Comparison of ENCODE assay signal across 14 cellular contexts in genomic region chr21:15050588-15051377, GRCh38. TPM values are rescaled to one million over a fixed set of nuclear protein-coding genes. Genes with fewer than 3 reads are reported as not detected.
A peak's percentile ranks its signal among the peaks of the same experiment; 100 is the strongest.
DNase-seq lines count a peak whose midpoint lies in the region; FAIRE-seq and TF ChIP-seq lines count a peak whose summit lies in the region.
"Had no signal": no experiment of that assay in that cellular context is flagged by ENCODE, and none has a peak within 500 bp of the region (broad histone marks: within the 10 kb centered on the region; RNA-seq: fewer than 3 reads in every experiment).

No MANE protein-coding gene starts in this region.

- H3K36me3 Mint-ChIP-seq in neural progenitor cell: peaks cover 78% of the 10 kb centered on the region

- H3K27me3 ChIP-seq in neural progenitor cell (no peaks in the 10 kb centered on the region), mesenchymal stem cell (ENCODE audit: control insufficient read depth in 1 of 2, insufficient read depth in 1 of 2, low read length in 2 of 2) (no peaks in the 10 kb centered on the region)
- H3K27me3 ChIP-seq: left lung, vagina had no signal

- no peak overlapping the region for H2BK120ac ChIP-seq in mesenchymal stem cell (ENCODE audit: low read depth, low read length)

- H3F3A ChIP-seq in neural progenitor cell (ENCODE audit: low read depth): peaks cover 9% of the 10 kb centered on the region

- H2BK5ac ChIP-seq in mesenchymal stem cell (ENCODE audit: low read depth, low read length, poor library complexity, severe bottlenecking): no peak overlapping the region

- H3K4me1 ChIP-seq in neural progenitor cell: peaks cover 30% of the 10 kb centered on the region
- H3K4me1 ChIP-seq in mesenchymal stem cell (ENCODE audit: control insufficient read depth, insufficient read depth, low read depth, low read length): peaks cover 3% of the 10 kb centered on the region

- H3K36me3 ChIP-seq in neural progenitor cell: peaks cover 5% of the 10 kb centered on the region
- H3K36me3 ChIP-seq in mesenchymal stem cell (ENCODE audit: control insufficient read depth in 1 of 2, insufficient read depth in 2 of 2, low read depth in 1 of 2, low read length in 2 of 2): no peaks in the 10 kb centered on the region
- H3K36me3 ChIP-seq: left lung, vagina had no signal

- H3K4me3 ChIP-seq in epithelial cell of proximal tubule (ENCODE audit: low read depth, low read length) (peak overlapping the region; percentile 38), neural progenitor cell (peak overlapping the region; percentile 9), foreskin fibroblast (ENCODE audit: low read depth in 1 of 2, low read length in 2 of 2) (no peak overlapping the region), mesenchymal stem cell (ENCODE audit: insufficient read depth in 1 of 2, low read depth in 1 of 2, low read length in 2 of 2) (no peak overlapping the region)
- H3K4me3 ChIP-seq: left lung had no signal

- no peak for FAIRE-seq in frontal cortex (lab: Jason Lieb, UNC)

- H3K18ac ChIP-seq in mesenchymal stem cell (ENCODE audit: low read depth in 1 of 2, low read length in 2 of 2): no peak overlapping the region

- peaks cover 100% of the 10 kb centered on the region for H3K79me2 ChIP-seq in neural progenitor cell (ENCODE audit: low read depth)

- no peak overlapping the region for H3K27ac ChIP-seq in neural progenitor cell
- H3K27ac ChIP-seq in mesenchymal stem cell (ENCODE audit: low read length, poor library complexity, severe bottlenecking): no peak overlapping the region
- H3K27ac ChIP-seq: left lung, vagina had no signal

- peaks cover 85% of the 10 kb centered on the region for H3K9me3 Mint-ChIP-seq in neural progenitor cell

- 62% methylated on average over 8 of the region's 11 CpGs for WGBS in mesenchymal stem cell

- no peak overlapping the region for H2AK5ac ChIP-seq in mesenchymal stem cell (ENCODE audit: low read length, severe bottlenecking)

- no peak overlapping the region for H3K4me3 Mint-ChIP-seq in neural progenitor cell

- no peaks in the 10 kb centered on the region for H3K4me1 Mint-ChIP-seq in neural progenitor cell

- no peak overlapping the region for H3K27ac Mint-ChIP-seq in neural progenitor cell

- H4K8ac ChIP-seq in mesenchymal stem cell (ENCODE audit: low read length): no peak overlapping the region

- H2BK15ac ChIP-seq in mesenchymal stem cell (ENCODE audit: low read depth, poor library complexity, severe bottlenecking): no peak overlapping the region

- no peaks in the 10 kb centered on the region for H3K27me3 Mint-ChIP-seq in neural progenitor cell (ENCODE audit: insufficient read depth, low read depth)

- no peak overlapping the region for H2AFZ ChIP-seq in neural progenitor cell (replicated peaks)
- no peak overlapping the region for H2AFZ ChIP-seq in mesenchymal stem cell (ENCODE audit: low read depth, low read length)

- H3K4me2 ChIP-seq in neural progenitor cell: peak overlapping the region; percentile 63
- no peak overlapping the region for H3K4me2 ChIP-seq in mesenchymal stem cell (ENCODE audit: low read length, poor library complexity, severe bottlenecking)

- TF ChIP-seq CTCF in epithelial cell of proximal tubule (conservative IDR thresholded peaks at IDR 0.05; ENCODE audit: low read depth, low read length) (no peak), neural progenitor cell (IDR thresholded peaks at IDR 0.05) (no peak), foreskin fibroblast (IDR thresholded peaks at IDR 0.05; ENCODE audit: low read depth, low read length) (no peak)

- H3K9ac ChIP-seq in neural progenitor cell: no peak overlapping the region
- H3K9ac ChIP-seq in mesenchymal stem cell (ENCODE audit: low read length): no peak overlapping the region

- DNase-seq in ELF-1 (ENCODE audit: low read depth, low spot score) (peak; percentile 52), NCI-H526 treated with DMSO at 0.1 percent for 48 hours (lab: John Stamatoyannopoulos, UW) (peak; percentile 20), epithelial cell of proximal tubule (ENCODE audit: low read depth) (no peak), neural progenitor cell (ENCODE audit: low spot score) (no peak), foreskin fibroblast (no peak), mesenchymal stem cell (no peak), frontal cortex (ENCODE audit: low spot score in 2 of 2) (no peak)
- DNase-seq in stimulated activated naive CD4-positive, alpha-beta T cell treated with Interleukin-2 at 50 U/mL for 16 hours (lab: John Stamatoyannopoulos, UW): no peak
- DNase-seq: cerebellar nuclear complex, DMS153, left lung, NCI-H1694 treated with DMSO at 0.1 percent for 48 hours had no signal

- H2BK12ac ChIP-seq in mesenchymal stem cell (ENCODE audit: low read length in 2 of 2): no peak overlapping the region

- H3K9me3 ChIP-seq in neural progenitor cell (ENCODE audit: low read depth) (no peaks in the 10 kb centered on the region), mesenchymal stem cell (ENCODE audit: control insufficient read depth, low read length) (no peaks in the 10 kb centered on the region)
- H3K9me3 ChIP-seq: left lung, vagina had no signal

- H3K14ac ChIP-seq in mesenchymal stem cell (ENCODE audit: low read length in 2 of 2): no peak overlapping the region

- peaks cover 4% of the 10 kb centered on the region for H3K79me1 ChIP-seq in mesenchymal stem cell (replicated peaks; ENCODE audit: low read length, poor library complexity, severe bottlenecking)

- no peak overlapping the region for H4K91ac ChIP-seq in mesenchymal stem cell (ENCODE audit: low read length)

- no peak overlapping the region for H3K4ac ChIP-seq in mesenchymal stem cell (ENCODE audit: low read depth in 1 of 2, low read length in 2 of 2)

- H4K20me1 ChIP-seq in neural progenitor cell (ENCODE audit: low read depth): peaks cover 81% of the 10 kb centered on the region

- H3K23ac ChIP-seq in mesenchymal stem cell (ENCODE audit: low read length in 2 of 2): no peak overlapping the region

RNA-seq across cellular contexts. Expression of gene NRIP1, which starts 14.0 kb away (rescaled TPM):
- total RNA-seq in epithelial cell of proximal tubule (53.5 and 81.1 TPM in 2 replicates), neural progenitor cell (ENCODE audit: low replicate concordance) (45.9 and 59.1 TPM in 2 replicates), frontal cortex (113 TPM)
- 8.1 TPM for polyA plus RNA-seq in mesenchymal stem cell (2013, experiment 1 of 2)
- polyA plus RNA-seq in mesenchymal stem cell (2013, experiment 2 of 2): 8.1 TPM
- total RNA-seq: OCI-LY7 had no signal

Comparison
In these comparisons a context has a peak if more than half of its experiments do, and no peak if none do; other contexts are left out.
1. DNase-seq: peak in ELF-1 (single experiment) and NCI-H526 treated with DMSO at 0.1 percent for 48 hours (single experiment); none in epithelial cell of proximal tubule (single experiment), neural progenitor cell (single experiment), foreskin fibroblast (0 of 2), mesenchymal stem cell (single experiment), stimulated activated naive CD4-positive, alpha-beta T cell treated with Interleukin-2 at 50 U/mL for 16 hours (single experiment) and frontal cortex (0 of 2).
2. H3K4me3 ChIP-seq: peak in epithelial cell of proximal tubule (single experiment) and neural progenitor cell (single experiment); none in foreskin fibroblast (0 of 2) and mesenchymal stem cell (0 of 2).